Comparison of ENCODE assay signal across 1 cellular context in genomic region chr9:133992780-133993634, GRCh38.
TF ChIP-seq lines count a peak whose summit lies in the region.

No MANE protein-coding gene starts in this region.

TF ChIP-seq in HepG2, 621 proteins besides CTCF, POLR2A, EP300 and RAD21 (continued from another document and continues in another):
- TF ChIP-seq HINFP (CRISPR knock-in tag; IDR thresholded peaks at IDR 0.05; ENCODE audit: low read depth), result 0 out of 2 replicates have a peak, but pooled peaks have one; percentile 36
- TF ChIP-seq ZBTB42 (CRISPR knock-in tag; IDR thresholded peaks at IDR 0.05), result no peak
- TF ChIP-seq GABPB1 (CRISPR knock-in tag; IDR thresholded peaks at IDR 0.05), result peak; percentile 87
- peak; percentile 82 for TF ChIP-seq ZNF687 (CRISPR knock-in tag; IDR thresholded peaks at IDR 0.05)
- peak; percentile 57 for TF ChIP-seq MXD4 (CRISPR knock-in tag; IDR thresholded peaks at IDR 0.05)
- TF ChIP-seq THAP11 (CRISPR knock-in tag; IDR thresholded peaks at IDR 0.05), result peak; percentile 48
- TF ChIP-seq HNF4A (CRISPR knock-in tag; IDR thresholded peaks at IDR 0.05), result peak; percentile 16; the same call in 1 of the 2 replicates
- TF ChIP-seq KDM2A (CRISPR knock-in tag; IDR thresholded peaks at IDR 0.05; ENCODE audit: borderline replicate concordance, low read depth), result peak; percentile 87
- TF ChIP-seq SAFB2 (CRISPR knock-in tag; IDR thresholded peaks at IDR 0.05; ENCODE audit: borderline replicate concordance, low read depth), result peak; percentile 53; the same call in 1 of the 2 replicates
- TF ChIP-seq KDM5B (CRISPR knock-in tag; IDR thresholded peaks at IDR 0.05; ENCODE audit: borderline replicate concordance), result peak; percentile 78
- TF ChIP-seq BCL6 (CRISPR knock-in tag; IDR thresholded peaks at IDR 0.05), result 0 out of 2 replicates have a peak, but pooled peaks have one; percentile 13
- TF ChIP-seq THAP7 (CRISPR knock-in tag; IDR thresholded peaks at IDR 0.05), result peak; percentile 29; the same call in 1 of the 2 replicates
- peak; percentile 62; the same call in 1 of the 2 replicates for TF ChIP-seq ZNF772 (CRISPR knock-in tag; IDR thresholded peaks at IDR 0.05)
- TF ChIP-seq NCOA5 (CRISPR knock-in tag; IDR thresholded peaks at IDR 0.05), result no peak
- no peak for TF ChIP-seq ZNF773 (CRISPR knock-in tag; IDR thresholded peaks at IDR 0.05; ENCODE audit: borderline replicate concordance)
- TF ChIP-seq ZBTB7B (CRISPR knock-in tag; IDR thresholded peaks at IDR 0.05), result peak; percentile 64
- peak; percentile 25; the same call in 1 of the 2 replicates for TF ChIP-seq BORCS8-MEF2B (CRISPR knock-in tag; IDR thresholded peaks at IDR 0.05)
- TF ChIP-seq PHF5A (CRISPR knock-in tag; IDR thresholded peaks at IDR 0.05; ENCODE audit: low read depth, unreplicated experiment), result peak; percentile 39
- peak; percentile 86; the same call in 1 of the 2 replicates for TF ChIP-seq SNAI1 (CRISPR knock-in tag; IDR thresholded peaks at IDR 0.05; ENCODE audit: borderline replicate concordance)
- peak; percentile 85 for TF ChIP-seq BCL3 (CRISPR knock-in tag; IDR thresholded peaks at IDR 0.05)
- TF ChIP-seq CREB3 (CRISPR knock-in tag; IDR thresholded peaks at IDR 0.05), result no peak
- no peak for TF ChIP-seq THAP8 (CRISPR knock-in tag; IDR thresholded peaks at IDR 0.05; ENCODE audit: borderline replicate concordance)
- no peak for TF ChIP-seq FOXM1 (CRISPR knock-in tag; IDR thresholded peaks at IDR 0.05)
- TF ChIP-seq IKZF5 (CRISPR knock-in tag; IDR thresholded peaks at IDR 0.05), result peak; percentile 51
- TF ChIP-seq ZNF136 (CRISPR knock-in tag; IDR thresholded peaks at IDR 0.05; ENCODE audit: low read depth), result peak; percentile 93
- peak; percentile 85 for TF ChIP-seq HIVEP1 (CRISPR knock-in tag; IDR thresholded peaks at IDR 0.05)
- no peak for TF ChIP-seq ZNF207 (IDR thresholded peaks at IDR 0.05; ENCODE audit: borderline replicate concordance)
- peak; percentile 83 for TF ChIP-seq ZNF274 (CRISPR knock-in tag; IDR thresholded peaks at IDR 0.05)
- TF ChIP-seq ZNF605 (CRISPR knock-in tag; IDR thresholded peaks at IDR 0.05), result peak; percentile 82
- peak; percentile 76 for TF ChIP-seq POLR2G (IDR thresholded peaks at IDR 0.05; ENCODE audit: low read depth, low read length)
- peak; percentile 38; the same call in 1 of the 2 replicates for TF ChIP-seq ZNF790 (CRISPR knock-in tag; IDR thresholded peaks at IDR 0.05; ENCODE audit: borderline replicate concordance)
- TF ChIP-seq CENPT (CRISPR knock-in tag; IDR thresholded peaks at IDR 0.05; ENCODE audit: low read depth), result 0 out of 2 replicates have a peak, but pooled peaks have one; percentile 58
- TF ChIP-seq NR2F2 (IDR thresholded peaks at IDR 0.05; ENCODE audit: borderline replicate concordance, low read depth), result 0 out of 2 replicates have a peak, but pooled peaks have one; percentile 44
- no peak; the same call in 1 of the 2 replicates for TF ChIP-seq SSRP1 (CRISPR knock-in tag; IDR thresholded peaks at IDR 0.05)
- TF ChIP-seq TFDP1 (CRISPR knock-in tag; IDR thresholded peaks at IDR 0.05; ENCODE audit: borderline replicate concordance), result 0 out of 2 replicates have a peak, but pooled peaks have one; percentile 25
- peak; percentile 80 for TF ChIP-seq AKAP8 (CRISPR knock-in tag; IDR thresholded peaks at IDR 0.05)
- 0 out of 2 replicates have a peak, but pooled peaks have one; percentile 60 for TF ChIP-seq ZBTB4 (CRISPR knock-in tag; IDR thresholded peaks at IDR 0.05; ENCODE audit: borderline replicate concordance)
- TF ChIP-seq SALL1 (CRISPR knock-in tag; IDR thresholded peaks at IDR 0.05), result peak; percentile 58
- 0 out of 2 replicates have a peak, but pooled peaks have one; percentile 38 for TF ChIP-seq TSC22D2 (CRISPR knock-in tag; IDR thresholded peaks at IDR 0.05; ENCODE audit: borderline replicate concordance)
- peak; percentile 39; the same call in 1 of the 2 replicates for TF ChIP-seq KDM5A (IDR thresholded peaks at IDR 0.05; ENCODE audit: borderline replicate concordance, low read length)
- TF ChIP-seq EED (CRISPR knock-in tag; IDR thresholded peaks at IDR 0.05), result peak; percentile 13; the same call in 1 of the 2 replicates
- TF ChIP-seq ZFP90 (CRISPR knock-in tag; IDR thresholded peaks at IDR 0.05; ENCODE audit: borderline replicate concordance), result no peak
- peak; percentile 63; the same call in 1 of the 3 replicates for TF ChIP-seq MXI1 (IDR thresholded peaks at IDR 0.05; ENCODE audit: borderline replicate concordance, low read depth, low read length)
- peak; percentile 85; the same call in 1 of the 2 replicates for TF ChIP-seq CREBL2 (CRISPR knock-in tag; IDR thresholded peaks at IDR 0.05; ENCODE audit: borderline replicate concordance)
- TF ChIP-seq HNF4G (IDR thresholded peaks at IDR 0.05; ENCODE audit: borderline replicate concordance, low read depth, low read length), result no peak
- TF ChIP-seq HNF4G (CRISPR knock-in tag; IDR thresholded peaks at IDR 0.05; ENCODE audit: borderline replicate concordance, low read depth), result peak; percentile 21; the same call in 1 of the 2 replicates
- TF ChIP-seq TARDBP (CRISPR knock-in tag; IDR thresholded peaks at IDR 0.05), result peak; percentile 11; the same call in 1 of the 2 replicates
- TF ChIP-seq ZMYM2 (CRISPR knock-in tag; IDR thresholded peaks at IDR 0.05), result peak; percentile 23; the same call in 1 of the 2 replicates
- peak; percentile 57; the same call in 1 of the 2 replicates for TF ChIP-seq NR0B2 (CRISPR knock-in tag; IDR thresholded peaks at IDR 0.05)
- 0 out of 2 replicates have a peak, but pooled peaks have one; percentile 47 for TF ChIP-seq ZZZ3 (CRISPR knock-in tag; IDR thresholded peaks at IDR 0.05; ENCODE audit: borderline replicate concordance)
